Comparison of ENCODE assay signal across 32 cellular contexts in the genomic region with DNA sequence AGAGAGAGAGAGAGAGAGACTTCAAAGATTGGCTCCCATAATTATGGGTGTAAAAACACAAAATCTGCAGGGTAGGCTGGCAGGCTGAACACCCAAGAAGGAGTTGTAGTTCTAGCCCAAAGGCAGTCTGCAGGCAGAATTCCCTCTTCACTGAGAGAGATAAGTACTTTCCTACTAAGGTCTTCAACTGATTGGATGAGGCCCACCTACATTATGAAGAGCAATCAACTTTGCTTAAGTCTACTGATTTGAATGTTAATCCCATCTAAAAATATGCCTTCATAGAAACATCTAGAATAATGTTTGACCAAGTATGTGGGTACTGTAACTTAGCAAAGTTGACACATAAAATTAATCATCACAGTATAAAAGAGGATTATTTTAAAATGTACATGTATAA.
"Had no signal": no experiment of that assay in that cellular context is flagged by ENCODE, and none has a peak within 500 bp of the region (broad histone marks: within the 10 kb centered on the region; RNA-seq: fewer than 3 reads in every experiment).

No MANE protein-coding gene starts in this region.

- H3K9me3 ChIP-seq: ovary, pancreas, prostate gland, right lobe of liver had no signal

- DNase-seq: naive B cell; naive thymus-derived CD4-positive, alpha-beta T cell; naive thymus-derived CD8-positive, alpha-beta T cell; natural killer cell; nucleus accumbens; occipital lobe; ovary; pancreas; posterior cingulate gyrus; psoas muscle; retina; right cardiac atrium; right lobe of liver; sigmoid colon; small intestine; spleen; stimulated activated CD4-positive, alpha-beta T cell treated with anti-CD3 and anti-CD28 coated beads, Interleukin-12 subunit alpha, Interleukin-12 subunit beta, amount 100 ng/mL, for 4 hours; stimulated activated CD4-positive, alpha-beta T cell treated with anti-CD3 and anti-CD28 coated beads, Interleukin-15, amount 100 ng/mL, for 24 hours; stimulated activated CD4-positive, alpha-beta T cell treated with anti-CD3 and anti-CD28 coated beads, Interleukin-1b, Interleukin-23, amount 100 ng/mL, for 48 hours; stimulated activated CD4-positive, alpha-beta T cell treated with anti-CD3 and anti-CD28 coated beads, Interleukin-2, amount 100 ng/mL, for 24 hours had no signal

- H3K4me2 ChIP-seq: neural progenitor cell, smooth muscle cell had no signal

- H3K4me1 ChIP-seq: pancreas, parathyroid adenoma, prostate gland, psoas muscle, right atrium auricular region, right lobe of liver, sigmoid colon, spleen had no signal

- ATAC-seq: naive thymus-derived CD4-positive, alpha-beta T cell; naive thymus-derived CD8-positive, alpha-beta T cell; natural killer cell; natural killer cell treated with Interleukin-12 subunit alpha and Interleukin-12 subunit beta and Interleukin-15 and Interleukin-18, amount 100 ng/mL, for 72 hours; pancreas; psoas muscle; right cardiac atrium; right lobe of liver; sciatic nerve had no signal

- H3K9ac ChIP-seq: neural progenitor cell, parathyroid adenoma had no signal

- H3K4me3 ChIP-seq: neural progenitor cell, ovary, pancreas, prostate gland, psoas muscle, right atrium auricular region, right lobe of liver, sigmoid colon, skin epidermis, smooth muscle cell, spleen had no signal

- H3K27ac ChIP-seq: neural progenitor cell, neutrophil, ovary, pancreas, parathyroid adenoma, prostate gland, psoas muscle, right atrium auricular region, right lobe of liver, sigmoid colon, skin epidermis, spleen had no signal

- H3K4me1 Mint-ChIP-seq: naive B cell; naive thymus-derived CD4-positive, alpha-beta T cell; naive thymus-derived CD8-positive, alpha-beta T cell; natural killer cell; nephron; neural crest cell; neural progenitor cell had no signal

- H3K27ac Mint-ChIP-seq: naive B cell; naive thymus-derived CD4-positive, alpha-beta T cell; naive thymus-derived CD8-positive, alpha-beta T cell; natural killer cell; natural killer cell treated with Interleukin-12 subunit alpha and Interleukin-12 subunit beta and Interleukin-15 and Interleukin-18, amount 100 ng/mL, for 72 hours; nephron; neural progenitor cell; progenitor cell of endocrine pancreas had no signal

- H3K27me3 Mint-ChIP-seq: naive B cell; naive thymus-derived CD4-positive, alpha-beta T cell; naive thymus-derived CD8-positive, alpha-beta T cell; natural killer cell treated with Interleukin-12 subunit alpha and Interleukin-12 subunit beta and Interleukin-15 and Interleukin-18, amount 100 ng/mL, for 72 hours; progenitor cell of endocrine pancreas had no signal

- FAIRE-seq: pancreas, small intestine had no signal

- H3K36me3 ChIP-seq: neural progenitor cell, neutrophil, ovary, pancreas, prostate gland, right atrium auricular region, right lobe of liver, sigmoid colon, spleen had no signal

- H3K36me3 Mint-ChIP-seq: naive B cell; naive thymus-derived CD4-positive, alpha-beta T cell; naive thymus-derived CD8-positive, alpha-beta T cell; natural killer cell; natural killer cell treated with Interleukin-12 subunit alpha and Interleukin-12 subunit beta and Interleukin-15 and Interleukin-18, amount 100 ng/mL, for 72 hours had no signal

- H3K27me3 ChIP-seq: neural progenitor cell, neutrophil, ovary, pancreas, right atrium auricular region, right lobe of liver, sigmoid colon, spleen had no signal

- H2AFZ ChIP-seq: neural progenitor cell, parathyroid adenoma had no signal

- H3K4me3 Mint-ChIP-seq: naive B cell; naive thymus-derived CD4-positive, alpha-beta T cell; naive thymus-derived CD8-positive, alpha-beta T cell; natural killer cell; natural killer cell treated with Interleukin-12 subunit alpha and Interleukin-12 subunit beta and Interleukin-15 and Interleukin-18, amount 100 ng/mL, for 72 hours; nephron; neural crest cell; neural progenitor cell had no signal

- H3K79me2 ChIP-seq: parathyroid adenoma had no signal
